Comparison of ENCODE assay signal across 8 cellular contexts in the genomic region with DNA sequence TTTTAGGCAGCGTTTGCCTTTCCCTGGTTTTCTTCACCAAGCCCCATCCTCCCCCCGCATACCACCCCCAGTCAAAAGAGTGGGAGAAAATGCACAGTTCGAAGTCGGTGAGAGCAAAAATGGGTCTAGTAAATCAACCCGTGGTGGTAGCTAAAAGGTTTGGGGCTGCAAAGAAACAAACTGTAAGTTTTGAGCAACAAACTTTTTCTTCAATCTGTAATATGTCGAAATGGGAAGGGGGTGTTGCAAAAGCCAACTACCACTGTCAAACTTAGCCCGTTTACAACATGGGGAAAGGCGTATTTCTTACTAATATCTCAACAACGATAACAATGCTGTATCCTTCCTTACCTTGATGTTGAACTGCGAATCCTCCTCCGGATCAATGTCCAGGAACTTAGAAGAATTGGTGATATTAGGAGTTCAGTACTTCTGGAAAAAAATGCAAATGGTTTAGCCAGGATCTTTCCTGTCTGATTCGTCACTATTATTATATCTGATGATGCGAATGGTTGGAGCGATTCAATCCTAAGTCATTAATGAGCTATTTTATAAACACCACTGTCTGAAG.
DNase-seq lines count a peak whose midpoint lies in the region; ATAC-seq and TF ChIP-seq lines count a peak whose summit lies in the region.

No MANE protein-coding gene starts in this region.

- H3K4me3 Mint-ChIP-seq in nephron: peak overlapping the region; percentile 91 to 95 (median 93)

- H3K9me3 Mint-ChIP-seq in nephron: no peaks in the 10 kb centered on the region

- ATAC-seq in GM18861 (IDR thresholded peaks at IDR 0.05; ENCODE audit: unreplicated experiment) (no peak), HG03045 (IDR thresholded peaks at IDR 0.05; ENCODE audit: unreplicated experiment) (no peak)

- DNase-seq in NCI-H1105 treated with DMSO at 0.1 percent for 48 hours (lab: John Stamatoyannopoulos, UW) (peak; percentile 20), NCI-H1105 (lab: John Stamatoyannopoulos, UW) (no peak), NOMO-1 treated with DMSO at 0.1 percent for 48 hours (lab: John Stamatoyannopoulos, UW; ENCODE audit: unreplicated experiment) (peak; percentile 58), coronary artery (ENCODE audit: low spot score) (no peak)
- DNase-seq in stimulated activated CD8-positive, alpha-beta memory T cell treated with anti-CD3 and anti-CD28 coated beads, Interleukin-4, amount 100 ng/mL, for 48 hours: no peak

- H3K27ac ChIP-seq in coronary artery: no peak overlapping the region

- H3K4me3 ChIP-seq in coronary artery: peak overlapping the region; percentile 79

- H3K27me3 Mint-ChIP-seq in nephron (ENCODE audit: low read depth): peaks cover 91% of the 10 kb centered on the region

- H3K4me1 Mint-ChIP-seq in nephron: peaks cover 33% of the 10 kb centered on the region

- TF ChIP-seq CTCF in coronary artery (IDR thresholded peaks at IDR 0.05) (no peak), nephron (IDR thresholded peaks at IDR 0.05; ENCODE audit: unreplicated experiment in 3 of 3) (no peak)

- peak overlapping the region in 2 of 3 experiments; percentile 82 to 89 for H3K27ac Mint-ChIP-seq in nephron

- H3K36me3 Mint-ChIP-seq in nephron (ENCODE audit: low read depth): no peaks in the 10 kb centered on the region

Comparison
In these comparisons a context has a peak if more than half of its experiments do, and no peak if none do; other contexts are left out.
1. DNase-seq: peak in NCI-H1105 treated with DMSO at 0.1 percent for 48 hours (single experiment) and NOMO-1 treated with DMSO at 0.1 percent for 48 hours (single experiment); none in NCI-H1105 (single experiment), coronary artery (single experiment) and stimulated activated CD8-positive, alpha-beta memory T cell treated with anti-CD3 and anti-CD28 coated beads, Interleukin-4, amount 100 ng/mL, for 48 hours (single experiment).